In genomic region chrX:133448512-133449076, GRCh38 we compare ENCODE assay signal across 27 cellular contexts. TPM values are rescaled to one million over a fixed set of nuclear protein-coding genes. Genes with fewer than 3 reads are reported as not detected.
A peak's percentile ranks its signal among the peaks of the same experiment; 100 is the strongest.
DNase-seq lines count a peak whose midpoint lies in the region; ATAC-seq, FAIRE-seq and TF ChIP-seq lines count a peak whose summit lies in the region.
"Had no signal": no experiment of that assay in that cellular context is flagged by ENCODE, and none has a peak within 500 bp of the region (broad histone marks: within the 10 kb centered on the region; RNA-seq: fewer than 3 reads in every experiment).

No MANE protein-coding gene starts in this region.

- intact Hi-C loops in mammary epithelial cell (cut with micrococcal nuclease) (no loop called here), breast epithelium (cut with DNase I; ENCODE audit: low total_unique reads) (no loop called here), GM12878 (cut with micrococcal nuclease; ENCODE audit: unreplicated experiment) (no loop called here), lower lobe of right lung (cut with DNase I) (no loop called here), upper lobe of right lung (cut with DNase I) (no loop called here)

- H2AFZ ChIP-seq in mammary epithelial cell (ENCODE audit: low read depth, low read length) (peak overlapping the region; percentile 71), GM12878 (ENCODE audit: control insufficient read depth, low read depth, low read length) (no peak overlapping the region)

- H3K36me3 ChIP-seq in mammary epithelial cell (ENCODE audit: insufficient read depth, low read length) = no peaks in the 10 kb centered on the region
- no peaks in the 10 kb centered on the region for H3K36me3 ChIP-seq in breast epithelium
- H3K36me3 ChIP-seq in GM12878 (ENCODE audit: control insufficient read depth in 2 of 2, insufficient read depth in 2 of 2, low read length in 1 of 2) = no peaks in the 10 kb centered on the region
- H3K36me3 ChIP-seq in lower lobe of right lung = no peaks in the 10 kb centered on the region
- no peaks in the 10 kb centered on the region for H3K36me3 ChIP-seq in upper lobe of right lung
- H3K36me3 ChIP-seq: gastroesophageal sphincter, vagina had no signal

- no peak for TF ChIP-seq EP300 in GM12878 (IDR thresholded peaks at IDR 0.05; ENCODE audit: borderline replicate concordance in 1 of 2, control insufficient read depth in 1 of 2, low read depth in 2 of 2, low read length in 2 of 2)

- peak overlapping the region; percentile 35 for H3K4me2 ChIP-seq in mammary epithelial cell (ENCODE audit: insufficient read depth, low read depth, low read length)
- no peak overlapping the region for H3K4me2 ChIP-seq in GM12878 (ENCODE audit: control insufficient read depth, insufficient read depth)

- RAD21 ChIA-PET in GM12878 (lab: Charles Lee; ENCODE audit: unreplicated experiment) = interaction anchor here (0.6 to 0.9 kb wide), 2 partner anchors 11 to 94 kb away, joined by 3 read pairs; no protein-coding TSS in a partner anchor

- H3K79me2 ChIP-seq in mammary epithelial cell (ENCODE audit: insufficient read depth, low read length) = no peaks in the 10 kb centered on the region
- no peaks in the 10 kb centered on the region for H3K79me2 ChIP-seq in GM12878 (ENCODE audit: control insufficient read depth, insufficient read depth, low read length)

- 27% methylated on average over 4 of the region's 4 CpGs for WGBS in mammary epithelial cell (ENCODE audit: low coverage, missing lambda C conversion rate)
- WGBS in GM12878 (ENCODE audit: insufficient coverage, insufficient replicate concordance, low lambda C conversion rate, missing lambda C conversion rate) = 15% methylated on average over 4 of the region's 4 CpGs

- no peak overlapping the region for H3K4me3 Mint-ChIP-seq in activated CD4-positive, alpha-beta T cell treated with anti-CD3 and anti-CD28 coated beads, Interleukin-2, amount 10 ng/mL, durations not matched to agents 7 days and 5 days
- no peak overlapping the region for H3K4me3 Mint-ChIP-seq in activated T-helper 17 cell treated with anti-CD3 and anti-CD28 coated beads, Interleukin-2, amount 50 U/mL, for 72 hours
- H3K4me3 Mint-ChIP-seq: activated CD8-positive, alpha-beta memory T cell treated with anti-CD3 and anti-CD28 coated beads, Interleukin-2, amount 10 ng/mL, durations not matched to agents 7 days and 5 days; activated naive CD8-positive, alpha-beta T cell treated with anti-CD3 and anti-CD28 coated beads, Interleukin-2, amount 10 ng/mL, durations not matched to agents 7 days and 5 days; activated T-helper 1 cell treated with anti-CD3 and anti-CD28 coated beads, Interleukin-12 subunit alpha, Interleukin-12 subunit beta, Interleukin-2, Interleukin-4 antibody, amounts not matched to agents 30 ng/mL and 10 ng/mL and 1 ng/mL, durations not matched to agents 14 hours and 24 hours and 36 hours; neural crest cell had no signal

- H4K20me1 ChIP-seq in mammary epithelial cell (ENCODE audit: insufficient read depth, low read length) = no peaks in the 10 kb centered on the region
- H4K20me1 ChIP-seq in GM12878 (ENCODE audit: control insufficient read depth, insufficient read depth) = no peaks in the 10 kb centered on the region

- no peak for TF ChIP-seq RAD21 in GM12878 (IDR thresholded peaks at IDR 0.05; ENCODE audit: insufficient read depth, low read depth, low read length)

- CTCF ChIA-PET in mammary epithelial cell (lab: Charles Lee; ENCODE audit: low non-redundant PET) = no interaction called here
- CTCF ChIA-PET in GM12878 (lab: Yijun Ruan, JAX) = interaction anchor here (0.5 kb wide), 1 partner anchor 380 kb away, joined by 3 read pairs; no protein-coding TSS in a partner anchor
- CTCF ChIA-PET in activated CD4-positive, alpha-beta T cell treated with anti-CD3 and anti-CD28 coated beads, Interleukin-2, amount 10 ng/mL, durations not matched to agents 7 days and 5 days (lab: Charles Lee) = no interaction called here

- H3K27ac ChIP-seq in mammary epithelial cell (ENCODE audit: insufficient read depth, low read depth, low read length) = no peak overlapping the region
- no peak overlapping the region for H3K27ac ChIP-seq in breast epithelium
- no peak overlapping the region for H3K27ac ChIP-seq in GM12878 (ENCODE audit: control insufficient read depth, insufficient read depth)
- H3K27ac ChIP-seq in lower lobe of right lung = no peak overlapping the region
- no peak overlapping the region for H3K27ac ChIP-seq in upper lobe of right lung
- H3K27ac ChIP-seq: C4-2B, dorsolateral prefrontal cortex, gastroesophageal sphincter, vagina had no signal

- SMC1A ChIA-PET in GM12878 (lab: Charles Lee; ENCODE audit: uncharacterized antibody, unreplicated experiment) = no interaction called here

- H3K4me3 ChIP-seq in mammary epithelial cell (replicated peaks in 1 of 3; ENCODE audit: insufficient read depth in 1 of 3, low read depth in 2 of 3, low read length in 3 of 3) (no peak overlapping the region), breast epithelium (no peak overlapping the region), GM12878 (no peak overlapping the region), lower lobe of right lung (no peak overlapping the region), upper lobe of right lung (no peak overlapping the region)
- H3K4me3 ChIP-seq: dorsolateral prefrontal cortex, gastroesophageal sphincter, vagina had no signal

- H3K9me3 Mint-ChIP-seq in activated CD4-positive, alpha-beta T cell treated with anti-CD3 and anti-CD28 coated beads, Interleukin-2, amount 10 ng/mL, durations not matched to agents 7 days and 5 days = no peaks in the 10 kb centered on the region
- H3K9me3 Mint-ChIP-seq in activated T-helper 17 cell treated with anti-CD3 and anti-CD28 coated beads, Interleukin-2, amount 50 U/mL, for 72 hours = no peaks in the 10 kb centered on the region
- H3K9me3 Mint-ChIP-seq: activated naive CD8-positive, alpha-beta T cell treated with anti-CD3 and anti-CD28 coated beads, Interleukin-2, amount 10 ng/mL, durations not matched to agents 7 days and 5 days; activated T-helper 1 cell treated with anti-CD3 and anti-CD28 coated beads, Interleukin-12 subunit alpha, Interleukin-12 subunit beta, Interleukin-2, Interleukin-4 antibody, amounts not matched to agents 30 ng/mL and 10 ng/mL and 1 ng/mL, durations not matched to agents 14 hours and 24 hours and 36 hours; neural crest cell had no signal

- dilution Hi-C loops in mammary epithelial cell (cut with HindIII; ENCODE audit: low sequenced_read_pairs) = no loop called here

- no peak overlapping the region for H3K27ac Mint-ChIP-seq in activated CD4-positive, alpha-beta T cell treated with anti-CD3 and anti-CD28 coated beads, Interleukin-2, amount 10 ng/mL, durations not matched to agents 7 days and 5 days
- no peak overlapping the region for H3K27ac Mint-ChIP-seq in activated T-helper 17 cell treated with anti-CD3 and anti-CD28 coated beads, Interleukin-2, amount 50 U/mL, for 72 hours
- H3K27ac Mint-ChIP-seq: activated CD8-positive, alpha-beta memory T cell treated with anti-CD3 and anti-CD28 coated beads, Interleukin-2, amount 10 ng/mL, durations not matched to agents 7 days and 5 days; activated naive CD8-positive, alpha-beta T cell treated with anti-CD3 and anti-CD28 coated beads, Interleukin-2, amount 10 ng/mL, durations not matched to agents 7 days and 5 days; activated T-helper 1 cell treated with anti-CD3 and anti-CD28 coated beads, Interleukin-12 subunit alpha, Interleukin-12 subunit beta, Interleukin-2, Interleukin-4 antibody, amounts not matched to agents 30 ng/mL and 10 ng/mL and 1 ng/mL, durations not matched to agents 14 hours and 24 hours and 36 hours had no signal

- H3K4me1 ChIP-seq in mammary epithelial cell (ENCODE audit: insufficient read depth, low read length) (peaks cover 9% of the 10 kb centered on the region), breast epithelium (no peaks in the 10 kb centered on the region), GM12878 (ENCODE audit: control insufficient read depth, insufficient read depth, low read length) (no peaks in the 10 kb centered on the region), lower lobe of right lung (no peaks in the 10 kb centered on the region), upper lobe of right lung (no peaks in the 10 kb centered on the region)
- H3K4me1 ChIP-seq: gastroesophageal sphincter, vagina had no signal

- no peak for FAIRE-seq in GM12878 (lab: Jason Lieb, UNC)
- FAIRE-seq: A204.1, D721Med, TTC549 had no signal

- DNase-seq in mammary epithelial cell (peak; percentile 27), breast epithelium (ENCODE audit: low spot score in 2 of 2) (no peak), GM12878 (ENCODE audit: low read depth, low spot score) (no peak), lower lobe of right lung (no peak), upper lobe of right lung (no peak), inferior parietal cortex (ENCODE audit: extremely low spot score) (no peak)
- DNase-seq in activated CD4-positive, alpha-beta T cell treated with anti-CD3 and anti-CD28 coated beads, Interleukin-2, amount 10 ng/mL, durations not matched to agents 7 days and 5 days = no peak
- DNase-seq: activated CD4-positive, alpha-beta T cell treated with anti-CD3 and anti-CD28 coated beads for 48 hours; activated CD8-positive, alpha-beta memory T cell treated with anti-CD3 and anti-CD28 coated beads, Interleukin-2, amount 10 ng/mL, durations not matched to agents 7 days and 5 days; activated naive CD8-positive, alpha-beta T cell treated with anti-CD3 and anti-CD28 coated beads, Interleukin-2, amount 10 ng/mL, durations not matched to agents 7 days and 5 days; dorsolateral prefrontal cortex; erythroblast; midbrain; NCI-H1417 treated with DMSO at 0.1 percent for 48 hours; NCI-H2171; Right ventricle myocardium superior; substantia nigra had no signal

- BruUV-seq in mammary epithelial cell (replicated peaks; lab: Mats Ljungman, UMichigan) (no TSS peak), GM12878 (replicated peaks; lab: Mats Ljungman, UMichigan) (no TSS peak)

- H3K4me1 Mint-ChIP-seq in activated CD4-positive, alpha-beta T cell treated with anti-CD3 and anti-CD28 coated beads, Interleukin-2, amount 10 ng/mL, durations not matched to agents 7 days and 5 days = no peaks in the 10 kb centered on the region
- no peaks in the 10 kb centered on the region for H3K4me1 Mint-ChIP-seq in activated T-helper 17 cell treated with anti-CD3 and anti-CD28 coated beads, Interleukin-2, amount 50 U/mL, for 72 hours
- H3K4me1 Mint-ChIP-seq: activated CD8-positive, alpha-beta memory T cell treated with anti-CD3 and anti-CD28 coated beads, Interleukin-2, amount 10 ng/mL, durations not matched to agents 7 days and 5 days had no signal

- TF ChIP-seq POLR2A in breast epithelium (IDR thresholded peaks at IDR 0.05) = no peak
- TF ChIP-seq POLR2A in GM12878 (IDR thresholded peaks at IDR 0.05; ENCODE audit: low read depth, low read length) = no peak

- H3K9me3 ChIP-seq in mammary epithelial cell (replicated peaks; ENCODE audit: insufficient read depth, low read length) (no peaks in the 10 kb centered on the region), breast epithelium (no peaks in the 10 kb centered on the region), GM12878 (replicated peaks; ENCODE audit: control insufficient read depth, insufficient read depth, low read length) (no peaks in the 10 kb centered on the region), lower lobe of right lung (no peaks in the 10 kb centered on the region), upper lobe of right lung (no peaks in the 10 kb centered on the region)
- H3K9me3 ChIP-seq: gastroesophageal sphincter, vagina had no signal

- no peak overlapping the region for H3K9ac ChIP-seq in mammary epithelial cell (ENCODE audit: insufficient read depth, low read length)
- H3K9ac ChIP-seq in GM12878 (ENCODE audit: control insufficient read depth, insufficient read depth, low read length) = no peak overlapping the region

- POLR2A ChIA-PET in GM12878 (lab: Charles Lee) = no interaction called here
- POLR2A ChIA-PET in activated CD4-positive, alpha-beta T cell treated with anti-CD3 and anti-CD28 coated beads, Interleukin-2, amount 10 ng/mL, durations not matched to agents 7 days and 5 days (lab: Charles Lee) = no interaction called here

- in situ Hi-C loops in mammary epithelial cell (cut with MboI; ENCODE audit: low sequenced_read_pairs in 2 of 2) = no loop called here
- in situ Hi-C loops in GM12878 (cut with MboI) = no loop called here

- H3K36me3 Mint-ChIP-seq in activated CD4-positive, alpha-beta T cell treated with anti-CD3 and anti-CD28 coated beads, Interleukin-2, amount 10 ng/mL, durations not matched to agents 7 days and 5 days (ENCODE audit: low read depth) = no peaks in the 10 kb centered on the region
- H3K36me3 Mint-ChIP-seq in activated T-helper 17 cell treated with anti-CD3 and anti-CD28 coated beads, Interleukin-2, amount 50 U/mL, for 72 hours (ENCODE audit: low read depth) = no peaks in the 10 kb centered on the region
- H3K36me3 Mint-ChIP-seq: activated CD8-positive, alpha-beta memory T cell treated with anti-CD3 and anti-CD28 coated beads, Interleukin-2, amount 10 ng/mL, durations not matched to agents 7 days and 5 days; activated naive CD8-positive, alpha-beta T cell treated with anti-CD3 and anti-CD28 coated beads, Interleukin-2, amount 10 ng/mL, durations not matched to agents 7 days and 5 days had no signal

- H3K27me3 ChIP-seq in mammary epithelial cell (ENCODE audit: insufficient read depth, low read length) (no peaks in the 10 kb centered on the region), breast epithelium (peaks cover 0 to 12% of the 10 kb centered on the region in 2 donors), GM12878 (replicated peaks in 1 of 2; ENCODE audit: control insufficient read depth in 2 of 2, insufficient read depth in 2 of 2, low read length in 1 of 2) (peaks cover 0 to 3% of the 10 kb centered on the region in 2 experiments; a peak in 1 of 4 replicates), lower lobe of right lung (ENCODE audit: low read depth) (no peaks in the 10 kb centered on the region), upper lobe of right lung (no peaks in the 10 kb centered on the region)
- H3K27me3 ChIP-seq: gastroesophageal sphincter, vagina had no signal

- no peak for ATAC-seq in GM12878
- ATAC-seq in lower lobe of right lung = peak; percentile 53 to 79
- peak; percentile 62 for ATAC-seq in upper lobe of right lung
- no peak for ATAC-seq in activated T-helper 17 cell treated with anti-CD3 and anti-CD28 coated beads, Interleukin-2, amount 50 U/mL, for 72 hours (replicated peaks)
- ATAC-seq: activated CD8-positive, alpha-beta memory T cell treated with anti-CD3 and anti-CD28 coated beads, Interleukin-2, amount 10 ng/mL, durations not matched to agents 7 days and 5 days; gastroesophageal sphincter had no signal

- peaks cover 7% of the 10 kb centered on the region for H3K27me3 Mint-ChIP-seq in activated CD4-positive, alpha-beta T cell treated with anti-CD3 and anti-CD28 coated beads, Interleukin-2, amount 10 ng/mL, durations not matched to agents 7 days and 5 days
- no peaks in the 10 kb centered on the region for H3K27me3 Mint-ChIP-seq in activated T-helper 17 cell treated with anti-CD3 and anti-CD28 coated beads, Interleukin-2, amount 50 U/mL, for 72 hours

- TF ChIP-seq CTCF in mammary epithelial cell (conservative IDR thresholded peaks at IDR 0.05 in 1 of 2, IDR thresholded peaks at IDR 0.05 in 1 of 2; ENCODE audit: extremely low read depth in 1 of 2, insufficient read depth in 1 of 2, low read depth in 1 of 2, low read length in 2 of 2) = no peak
- no peak for TF ChIP-seq CTCF in breast epithelium (IDR thresholded peaks at IDR 0.05)
- TF ChIP-seq CTCF in GM12878 (IDR thresholded peaks at IDR 0.05 in 2 of 3, conservative IDR thresholded peaks at IDR 0.05 in 1 of 3; ENCODE audit: control insufficient read depth in 2 of 3, extremely low read depth in 1 of 3, insufficient read depth in 1 of 3, low read depth in 3 of 3, low read length in 3 of 3) = no peak
- no peak for TF ChIP-seq CTCF in lower lobe of right lung (IDR thresholded peaks at IDR 0.05)
- TF ChIP-seq CTCF in upper lobe of right lung (IDR thresholded peaks at IDR 0.05) = no peak

RNA-seq across cellular contexts. Expression of gene GPC4, which starts 33.3 kb away (rescaled TPM):
- total RNA-seq in mammary epithelial cell (1 to 10 TPM; 7.1 to 7.2 TPM), breast epithelium (1 to 10 TPM; 4.5 to 7.7 (median 5.2) TPM), GM12878 (2014; rRNA removed) (0.05 and 0.17 TPM in 2 replicates), GM12878 (2014; rRNA removed; fragmentation: Illumina TruSeq; extraction: Trizol) (0.05 and 0.09 TPM in 2 replicates), GM12878 (2021) (0.31 and 0.32 TPM in 2 replicates), lower lobe of right lung (41.9 TPM), upper lobe of right lung (55.5 TPM)
- polyA plus RNA-seq in mammary epithelial cell (1.2 TPM), GM12878 (2011; rRNA removed) (5.8 and 7.6 TPM in 2 replicates), GM12878 (2014; fragmentation: Illumina TruSeq; extraction: Trizol) (0.10 and 0.21 TPM in 2 replicates), GM12878 (2014; fragmentation: Nextera tagmentation; extraction: Ambion mirVana) (under 1 TPM; 0.04 to 0.08 TPM), GM12878 (2014; rRNA removed) (0.13 and 0.17 TPM in 2 replicates), GM12878 (2016; fragmentation: Nextera tagmentation; extraction: Ambion mirVana) (under 1 TPM; 0.06 to 0.09 TPM)
- 3.8 TPM for polyA minus RNA-seq in mammary epithelial cell
- total RNA-seq in GM12878 (2013; cell fraction: nucleolus; rRNA removed) = 0.10 and 0.17 TPM in 2 replicates
- polyA plus RNA-seq in GM12878 (2011; ENCODE audit: low read depth) = 0.28 TPM
- 4.7 and 7.9 TPM in 2 replicates for polyA plus RNA-seq in GM12878 (2011; cell fraction: cytosol; rRNA removed)
- polyA plus RNA-seq in GM12878 (2011; cell fraction: nucleus; rRNA removed) = 4.8 and 5.3 TPM in 2 replicates
- polyA plus RNA-seq in GM12878 (2012) = 0.45 TPM in 2 replicates
- polyA minus RNA-seq in GM12878 (2011; rRNA and poly(A)+ RNA removed) = 9.5 and 10.7 TPM in 2 replicates
- 5.3 and 6.7 TPM in 2 replicates for polyA minus RNA-seq in GM12878 (2011; cell fraction: cytosol; rRNA and poly(A)+ RNA removed)
- 2.8 and 5.5 TPM in 2 replicates for polyA minus RNA-seq in GM12878 (2011; cell fraction: nucleus; rRNA and poly(A)+ RNA removed)
- not detected for total RNA-seq in activated CD4-positive, alpha-beta T cell treated with anti-CD3 and anti-CD28 coated beads, Interleukin-2, amount 10 ng/mL, durations not matched to agents 7 days and 5 days
- total RNA-seq in activated T-helper 17 cell treated with anti-CD3 and anti-CD28 coated beads, Interleukin-2, amount 50 U/mL, for 72 hours = not detected
- total RNA-seq: activated CD8-positive, alpha-beta memory T cell treated with anti-CD3 and anti-CD28 coated beads, Interleukin-2, amount 10 ng/mL, durations not matched to agents 7 days and 5 days; activated naive CD8-positive, alpha-beta T cell treated with anti-CD3 and anti-CD28 coated beads, Interleukin-2, amount 10 ng/mL, durations not matched to agents 7 days and 5 days; activated T-helper 1 cell treated with anti-CD3 and anti-CD28 coated beads, Interleukin-12 subunit alpha, Interleukin-12 subunit beta, Interleukin-2, Interleukin-4 antibody, amounts not matched to agents 30 ng/mL and 10 ng/mL and 1 ng/mL, durations not matched to agents 14 hours and 24 hours and 36 hours; OCI-LY7 had no signal

Comparison
In these comparisons a context has a peak if more than half of its experiments do, and no peak if none do; other contexts are left out.
1. ATAC-seq: peak in lower lobe of right lung (2 of 2) and upper lobe of right lung (single experiment); none in GM12878 (single experiment) and activated T-helper 17 cell treated with anti-CD3 and anti-CD28 coated beads, Interleukin-2, amount 50 U/mL, for 72 hours (single experiment).
2. RNA of gene GPC4, which starts 33.3 kb away (total RNA-seq): 55.5 TPM in upper lobe of right lung (single experiment), 41.9 TPM in lower lobe of right lung (single experiment), 7.1 to 7.2 TPM in mammary epithelial cell and 4.5 to 7.7 TPM in breast epithelium; 0.05 to 0.32 TPM in GM12878, not detected in activated CD4-positive, alpha-beta T cell treated with anti-CD3 and anti-CD28 coated beads, Interleukin-2, amount 10 ng/mL, durations not matched to agents 7 days and 5 days and not detected in activated T-helper 17 cell treated with anti-CD3 and anti-CD28 coated beads, Interleukin-2, amount 50 U/mL, for 72 hours; every median in the first group is over 4 times any median in the second.